In genomic region chr16:50284131-50284911, GRCh38 we compare ENCODE assay signal across 1 cellular context.
TF ChIP-seq lines count a peak whose summit lies in the region.

No MANE protein-coding gene starts in this region.

TF ChIP-seq in K562, 482 proteins besides CTCF, POLR2A, EP300 and RAD21 (continued from another document):
- TF ChIP-seq CHD7 (IDR thresholded peaks at IDR 0.05; ENCODE audit: low read depth, low read length) (no peak), NR2C2 (CRISPR knock-in tag; IDR thresholded peaks at IDR 0.05) (no peak), NR2C2 (tag; IDR thresholded peaks at IDR 0.05) (no peak), ZNF764 (CRISPR knock-in tag; IDR thresholded peaks at IDR 0.05; ENCODE audit: low read depth) (no peak), CCNT2 (IDR thresholded peaks at IDR 0.05; ENCODE audit: borderline replicate concordance, extremely low read depth, insufficient read length, low read depth, low read length) (no peak), FOXP1 (CRISPR knock-in tag; IDR thresholded peaks at IDR 0.05) (no peak), NFIC (IDR thresholded peaks at IDR 0.05) (peak; percentile 76), EHMT2 (IDR thresholded peaks at IDR 0.05) (no peak), SRSF7 (optimal IDR thresholded peaks at IDR 0.05; ENCODE audit: low read depth, low read length) (no peak)
